ENCODE assay signal across 1 cellular context in genomic region chr16:30554933-30555847, GRCh38.
A peak's percentile ranks its signal among the peaks of the same experiment; 100 is the strongest.
TF ChIP-seq lines count a peak whose summit lies in the region.

No MANE protein-coding gene starts in this region.

TF ChIP-seq in K562, 482 proteins besides CTCF, POLR2A, EP300 and RAD21:
- no peak for TF ChIP-seq ZNF589 (CRISPR knock-in tag; IDR thresholded peaks at IDR 0.05; ENCODE audit: low read depth)
- TF ChIP-seq KLF6 (CRISPR knock-in tag; IDR thresholded peaks at IDR 0.05; ENCODE audit: borderline replicate concordance): no peak
- TF ChIP-seq PBX2 (CRISPR knock-in tag; IDR thresholded peaks at IDR 0.05; ENCODE audit: low read depth): no peak
- TF ChIP-seq PBX2 (tag; conservative IDR thresholded peaks at IDR 0.05; ENCODE audit: low read depth): no peak
- TF ChIP-seq ZC3H8 (IDR thresholded peaks at IDR 0.05): no peak
- TF ChIP-seq PREB (CRISPR knock-in tag; IDR thresholded peaks at IDR 0.05): no peak
- TF ChIP-seq ZBTB33 (CRISPR knock-in tag; IDR thresholded peaks at IDR 0.05): 0 out of 2 replicates have a peak, but pooled peaks have one; percentile 38
- no peak for TF ChIP-seq ZBTB1 (CRISPR knock-in tag; IDR thresholded peaks at IDR 0.05; ENCODE audit: borderline replicate concordance, low read depth)
- TF ChIP-seq ZBTB26 (CRISPR knock-in tag; IDR thresholded peaks at IDR 0.05): no peak
- TF ChIP-seq RBFOX2 (IDR thresholded peaks at IDR 0.05; ENCODE audit: low read depth, low read length): peak; percentile 39; the same call in 1 of the 2 replicates
- TF ChIP-seq KAT2B (IDR thresholded peaks at IDR 0.05; ENCODE audit: low read depth, low read length): no peak
- TF ChIP-seq RBM14 (IDR thresholded peaks at IDR 0.05; ENCODE audit: borderline replicate concordance, insufficient read depth, low read depth, low read length): 0 out of 2 replicates have a peak, but pooled peaks have one; percentile 3
- peak; percentile 59; the same call in 1 of the 2 replicates for TF ChIP-seq POLR2G (IDR thresholded peaks at IDR 0.05; ENCODE audit: low read depth, low read length)
- peak; percentile 21 for TF ChIP-seq FIP1L1 (IDR thresholded peaks at IDR 0.05; ENCODE audit: low read depth, low read length, poor library complexity, severe bottlenecking)
- TF ChIP-seq ZNF57 (CRISPR knock-in tag; IDR thresholded peaks at IDR 0.05): no peak
- TF ChIP-seq ZNF318 (IDR thresholded peaks at IDR 0.05; ENCODE audit: borderline replicate concordance in 1 of 2, low read depth in 1 of 2): no peak
- TF ChIP-seq SNRNP70 (optimal IDR thresholded peaks at IDR 0.05; ENCODE audit: low read depth, low read length): no peak
- TF ChIP-seq MCM2 (IDR thresholded peaks at IDR 0.05; ENCODE audit: low read depth): no peak
